Comparison of ENCODE assay signal across 10 cellular contexts in the genomic region with DNA sequence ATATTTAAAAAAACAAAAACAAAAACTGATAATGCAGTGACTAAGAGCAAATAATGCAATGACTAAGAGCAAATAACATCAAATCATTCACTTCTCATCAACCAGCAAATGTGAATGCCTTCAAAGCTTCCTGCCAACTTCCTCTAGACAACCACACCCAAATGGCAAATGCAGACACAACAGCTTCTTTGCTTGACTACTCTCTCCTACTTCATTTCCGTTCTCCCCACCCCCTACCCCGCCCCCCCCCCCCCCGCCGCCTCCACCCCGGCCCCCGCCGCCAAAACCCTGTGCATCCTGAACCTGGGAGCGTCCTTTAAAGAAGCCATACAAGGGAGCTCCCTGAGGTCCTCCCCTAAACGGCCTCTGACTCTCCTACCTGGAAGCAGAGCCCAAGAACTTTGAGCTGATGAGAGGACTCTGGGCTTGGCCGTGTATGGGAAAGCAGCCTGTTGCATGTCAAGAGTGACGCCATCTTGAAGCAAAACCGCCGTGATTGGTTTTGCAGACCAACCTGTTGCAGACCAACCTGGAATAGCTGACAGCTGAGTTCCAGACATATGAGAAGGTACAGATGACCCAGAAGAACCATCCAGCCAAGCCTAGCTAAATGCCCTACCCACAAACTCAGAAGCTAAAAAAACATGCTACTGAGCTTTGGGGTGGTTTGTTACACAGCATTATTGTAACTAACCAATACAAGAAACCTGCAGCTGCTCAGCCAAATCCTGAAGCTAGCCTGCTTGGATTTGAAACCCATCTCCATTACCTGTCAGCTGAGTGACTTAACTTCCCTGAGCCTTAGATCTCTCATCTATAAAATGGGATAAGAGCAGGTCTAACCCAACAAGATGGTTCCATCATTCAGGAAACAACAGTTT. TPM values are rescaled to one million over a fixed set of nuclear protein-coding genes. Genes with fewer than 3 reads are reported as not detected.
DNase-seq lines count a peak whose midpoint lies in the region; ATAC-seq and TF ChIP-seq lines count a peak whose summit lies in the region.
"Had no signal": no experiment of that assay in that cellular context is flagged by ENCODE, and none has a peak within 500 bp of the region (broad histone marks: within the 10 kb centered on the region; RNA-seq: fewer than 3 reads in every experiment).

No MANE protein-coding gene starts in this region.

- peaks cover 35% of the 10 kb centered on the region for H3K4me1 ChIP-seq in CD4-positive, CD25-positive, alpha-beta regulatory T cell (ENCODE audit: control insufficient read depth, insufficient read depth, low read length, poor library complexity, severe bottlenecking)
- no peaks in the 10 kb centered on the region for H3K4me1 ChIP-seq in testis
- H3K4me1 ChIP-seq in BE2C: no peaks in the 10 kb centered on the region

- no peaks in the 10 kb centered on the region for H3K36me3 ChIP-seq in CD4-positive, CD25-positive, alpha-beta regulatory T cell (ENCODE audit: control insufficient read depth, insufficient read depth, low read length)
- H3K36me3 ChIP-seq in testis (ENCODE audit: low read depth, missing control alignments) (no peaks in the 10 kb centered on the region), BE2C (no peaks in the 10 kb centered on the region)

- H3K4me3 Mint-ChIP-seq in CD4-positive, CD25-positive, alpha-beta regulatory T cell: peak overlapping the region in 3 of 4 donors; percentile 23 to 72 (median 62)
- H3K4me3 Mint-ChIP-seq in activated CD4-positive, alpha-beta memory T cell treated with anti-CD3 and anti-CD28 coated beads for 36 hours: no peak overlapping the region
- H3K4me3 Mint-ChIP-seq: mesothelial cell of epicardium had no signal

- peaks cover 0 to 3% (median 0%) of the 10 kb centered on the region in 7 donors for H3K9me3 Mint-ChIP-seq in CD4-positive, CD25-positive, alpha-beta regulatory T cell
- H3K9me3 Mint-ChIP-seq in activated CD4-positive, alpha-beta memory T cell treated with anti-CD3 and anti-CD28 coated beads for 36 hours: no peaks in the 10 kb centered on the region
- H3K9me3 Mint-ChIP-seq: mesothelial cell of epicardium had no signal

- POLR2A ChIA-PET in activated CD4-positive, alpha-beta memory T cell treated with anti-CD3 and anti-CD28 coated beads for 36 hours (lab: Charles Lee): interaction anchor here (0.5 to 1.3 kb wide), 7 partner anchors 11 to 182 kb away, joined by 3 to 7 read pairs (median 5); no protein-coding TSS in a partner anchor

- peaks cover 5% of the 10 kb centered on the region for H3K27me3 Mint-ChIP-seq in CD4-positive, CD25-positive, alpha-beta regulatory T cell
- no peaks in the 10 kb centered on the region for H3K27me3 Mint-ChIP-seq in activated CD4-positive, alpha-beta memory T cell treated with anti-CD3 and anti-CD28 coated beads for 36 hours

- DNase-seq in CD4-positive, CD25-positive, alpha-beta regulatory T cell: peak; percentile 46 to 93 (median 80)
- DNase-seq in LoVo (ENCODE audit: low spot score): peak; percentile 89
- DNase-seq in activated CD4-positive, alpha-beta memory T cell treated with anti-CD3 and anti-CD28 coated beads for 36 hours: peak; percentile 35
- no peak for DNase-seq in left cardiac atrium
- no peak for DNase-seq in testis
- DNase-seq in BE2C: no peak
- DNase-seq: NCI-H1105 had no signal

- H3K27ac Mint-ChIP-seq in CD4-positive, CD25-positive, alpha-beta regulatory T cell: peak overlapping the region; percentile 4 to 92 (median 86)
- peak overlapping the region; percentile 28 for H3K27ac Mint-ChIP-seq in activated CD4-positive, alpha-beta memory T cell treated with anti-CD3 and anti-CD28 coated beads for 36 hours
- H3K27ac Mint-ChIP-seq: mesothelial cell of epicardium had no signal

- H3K27ac ChIP-seq in CD4-positive, CD25-positive, alpha-beta regulatory T cell (ENCODE audit: insufficient read depth, low read length, poor library complexity, severe bottlenecking): peak overlapping the region; percentile 78
- no peak overlapping the region for H3K27ac ChIP-seq in testis

- 46 to 71% methylated on average over 10 to 13 of the region's 13 CpGs for WGBS in testis, 2 donors

- no peaks in the 10 kb centered on the region for H3K9me3 ChIP-seq in CD4-positive, CD25-positive, alpha-beta regulatory T cell (ENCODE audit: control insufficient read depth in 2 of 2, low read length in 2 of 2)
- no peaks in the 10 kb centered on the region for H3K9me3 ChIP-seq in testis
- no peaks in the 10 kb centered on the region for H3K9me3 ChIP-seq in BE2C

- H3K27me3 ChIP-seq in CD4-positive, CD25-positive, alpha-beta regulatory T cell (ENCODE audit: control insufficient read depth, insufficient read depth, low read length): no peaks in the 10 kb centered on the region
- no peaks in the 10 kb centered on the region for H3K27me3 ChIP-seq in testis
- H3K27me3 ChIP-seq in BE2C: no peaks in the 10 kb centered on the region

- no peaks in the 10 kb centered on the region for H3K36me3 Mint-ChIP-seq in CD4-positive, CD25-positive, alpha-beta regulatory T cell
- H3K36me3 Mint-ChIP-seq in activated CD4-positive, alpha-beta memory T cell treated with anti-CD3 and anti-CD28 coated beads for 36 hours: no peaks in the 10 kb centered on the region
- H3K36me3 Mint-ChIP-seq: mesothelial cell of epicardium had no signal

- ATAC-seq in CD4-positive, CD25-positive, alpha-beta regulatory T cell (ENCODE audit: low read depth in 2 of 2): peak; percentile 98 to 99
- peak; percentile 35 to 83 for ATAC-seq in left cardiac atrium
- ATAC-seq in HG03108 (IDR thresholded peaks at IDR 0.05; ENCODE audit: unreplicated experiment): no peak
- no peak for ATAC-seq in GM19035 (IDR thresholded peaks at IDR 0.05; ENCODE audit: unreplicated experiment)

- TF ChIP-seq CTCF in testis (IDR thresholded peaks at IDR 0.05) (no peak), BE2C (IDR thresholded peaks at IDR 0.05; ENCODE audit: low read depth, low read length) (no peak)

- H3K4me3 ChIP-seq in CD4-positive, CD25-positive, alpha-beta regulatory T cell (ENCODE audit: low read depth, low read length): peak overlapping the region; percentile 70
- H3K4me3 ChIP-seq in testis (no peak overlapping the region), BE2C (ENCODE audit: low read depth, low read length) (no peak overlapping the region)

- no peak for TF ChIP-seq POLR2A in testis (IDR thresholded peaks at IDR 0.05)

- peaks cover 10 to 58% (median 32%) of the 10 kb centered on the region in 4 donors for H3K4me1 Mint-ChIP-seq in CD4-positive, CD25-positive, alpha-beta regulatory T cell
- peaks cover 34% of the 10 kb centered on the region for H3K4me1 Mint-ChIP-seq in activated CD4-positive, alpha-beta memory T cell treated with anti-CD3 and anti-CD28 coated beads for 36 hours (ENCODE audit: low read depth)
- H3K4me1 Mint-ChIP-seq: mesothelial cell of epicardium had no signal

- intact Hi-C loops in activated CD4-positive, alpha-beta memory T cell treated with anti-CD3 and anti-CD28 coated beads for 36 hours (cut with micrococcal nuclease): loop anchor here (2.0 to 10.0 kb wide), 2 partner anchors 79 to 375 kb away; no protein-coding TSS in a partner anchor
- intact Hi-C loops in left cardiac atrium (cut with DNase I): loop anchor here in 1 of 2 donors (10.0 kb wide), 1 partner anchor 215 kb away; no protein-coding TSS in a partner anchor
- intact Hi-C loops in testis (cut with DNase I; ENCODE audit: low total_unique reads): no loop called here

- CTCF ChIA-PET in activated CD4-positive, alpha-beta memory T cell treated with anti-CD3 and anti-CD28 coated beads for 36 hours (lab: Charles Lee): interaction anchor here (0.8 to 8.2 kb wide), 11 partner anchors 8 to 372 kb away, joined by 3 to 68 read pairs (median 3); partner anchors contain the start of gene PHLDB3

RNA-seq across cellular contexts. Expression of gene TEX101, which starts 24.7 kb away (rescaled TPM):
- total RNA-seq in CD4-positive, CD25-positive, alpha-beta regulatory T cell: not detected
- not detected for polyA plus RNA-seq in CD4-positive, CD25-positive, alpha-beta regulatory T cell
- total RNA-seq in activated CD4-positive, alpha-beta memory T cell treated with anti-CD3 and anti-CD28 coated beads for 36 hours: not detected
- total RNA-seq in left cardiac atrium (not detected), testis (10 to 100 TPM; 73.1 to 93.3 TPM)
- 231 TPM for polyA plus RNA-seq in testis (ENCODE audit: insufficient read depth, low read depth, low replicate concordance)
- polyA plus RNA-seq in BE2C (2012; ENCODE audit: insufficient read depth, insufficient read length, low read depth): 0.56 TPM
- total RNA-seq: mesothelial cell of epicardium had no signal

RNA-seq across cellular contexts. Expression of gene LYPD3, which starts 26.0 kb away (rescaled TPM):
- total RNA-seq in CD4-positive, CD25-positive, alpha-beta regulatory T cell: 12.7 TPM
- 1 to 10 TPM; 1.8 to 6.5 (median 4.3) TPM for polyA plus RNA-seq in CD4-positive, CD25-positive, alpha-beta regulatory T cell
- 1 to 10 TPM; 2.3 TPM for total RNA-seq in activated CD4-positive, alpha-beta memory T cell treated with anti-CD3 and anti-CD28 coated beads for 36 hours
- total RNA-seq in left cardiac atrium (under 1 TPM; 0.35 to 0.42 TPM), testis (1 to 10 TPM in 1 of 2 donors, under 1 TPM in 1; 0.71 to 1.2 TPM)
- 1.3 TPM for polyA plus RNA-seq in testis (ENCODE audit: insufficient read depth, low read depth, low replicate concordance)
- polyA plus RNA-seq in BE2C (2012; ENCODE audit: insufficient read depth, insufficient read length, low read depth): not detected

Comparison
In these comparisons a context has a peak if more than half of its experiments do, and no peak if none do; other contexts are left out.
1. ATAC-seq: peak in CD4-positive, CD25-positive, alpha-beta regulatory T cell (2 of 2) and left cardiac atrium (2 of 2); none in HG03108 (single experiment) and GM19035 (single experiment).
2. DNase-seq: peak in CD4-positive, CD25-positive, alpha-beta regulatory T cell (3 of 3), LoVo (single experiment) and activated CD4-positive, alpha-beta memory T cell treated with anti-CD3 and anti-CD28 coated beads for 36 hours (single experiment); none in left cardiac atrium (single experiment), testis (single experiment) and BE2C (single experiment).
3. RNA of gene TEX101, which starts 24.7 kb away (total RNA-seq): 73.1 to 93.3 TPM in testis; not detected in CD4-positive, CD25-positive, alpha-beta regulatory T cell (single experiment), not detected in activated CD4-positive, alpha-beta memory T cell treated with anti-CD3 and anti-CD28 coated beads for 36 hours and not detected in left cardiac atrium; every median in the first group is over 10 times any median in the second.